ENCODE assay signal across 1 cellular context in the genomic region with DNA sequence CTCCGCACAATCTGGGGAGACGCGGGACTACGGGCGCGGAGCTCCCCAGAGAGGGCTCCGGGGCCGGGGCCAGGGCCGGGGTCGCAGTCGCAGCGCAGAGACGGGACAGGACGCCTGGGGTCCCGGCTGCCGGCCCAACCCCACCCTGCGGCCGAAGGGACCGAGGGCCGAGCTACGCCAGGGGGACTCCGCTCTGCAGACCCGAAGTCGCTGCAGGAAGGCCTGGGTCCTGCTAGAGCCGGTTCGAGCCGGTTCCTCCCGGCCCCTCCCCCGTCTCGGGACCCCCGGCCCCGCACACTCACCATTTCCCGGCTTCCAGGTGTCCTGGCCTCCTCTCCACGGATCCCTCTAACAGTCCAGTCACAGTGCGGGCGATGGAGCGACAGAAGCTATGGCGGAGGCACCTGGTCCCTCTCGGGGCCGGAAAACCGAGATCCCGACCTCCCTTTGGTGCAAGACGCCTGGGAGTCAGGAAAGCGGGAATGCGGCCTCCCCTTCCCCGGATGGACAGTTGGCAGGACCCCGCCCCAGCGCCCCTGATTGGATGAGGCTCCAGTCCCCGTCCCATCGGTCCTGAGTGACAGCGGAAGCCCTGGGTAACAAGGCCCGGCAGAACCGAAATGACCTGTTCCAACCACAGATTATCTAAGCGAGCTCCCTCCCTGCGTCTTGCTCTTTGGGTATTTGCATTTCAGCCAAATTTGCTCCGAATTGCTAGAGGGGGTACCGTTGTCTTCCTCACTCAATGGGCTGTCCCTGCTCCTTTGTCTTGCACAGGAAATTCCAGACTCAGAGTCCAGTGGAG.
A peak's percentile ranks its signal among the peaks of the same experiment; 100 is the strongest.
TF ChIP-seq lines count a peak whose summit lies in the region.

A gene (minus strand): TSS at position 481 of the 805 bp plus-strand sequence. CDS start 176 bp downstream, at position 305.

TF ChIP-seq in HepG2, 621 proteins besides CTCF, POLR2A, EP300 and RAD21 (continued from another document and continues in another):
- TF ChIP-seq, protein P1, sequence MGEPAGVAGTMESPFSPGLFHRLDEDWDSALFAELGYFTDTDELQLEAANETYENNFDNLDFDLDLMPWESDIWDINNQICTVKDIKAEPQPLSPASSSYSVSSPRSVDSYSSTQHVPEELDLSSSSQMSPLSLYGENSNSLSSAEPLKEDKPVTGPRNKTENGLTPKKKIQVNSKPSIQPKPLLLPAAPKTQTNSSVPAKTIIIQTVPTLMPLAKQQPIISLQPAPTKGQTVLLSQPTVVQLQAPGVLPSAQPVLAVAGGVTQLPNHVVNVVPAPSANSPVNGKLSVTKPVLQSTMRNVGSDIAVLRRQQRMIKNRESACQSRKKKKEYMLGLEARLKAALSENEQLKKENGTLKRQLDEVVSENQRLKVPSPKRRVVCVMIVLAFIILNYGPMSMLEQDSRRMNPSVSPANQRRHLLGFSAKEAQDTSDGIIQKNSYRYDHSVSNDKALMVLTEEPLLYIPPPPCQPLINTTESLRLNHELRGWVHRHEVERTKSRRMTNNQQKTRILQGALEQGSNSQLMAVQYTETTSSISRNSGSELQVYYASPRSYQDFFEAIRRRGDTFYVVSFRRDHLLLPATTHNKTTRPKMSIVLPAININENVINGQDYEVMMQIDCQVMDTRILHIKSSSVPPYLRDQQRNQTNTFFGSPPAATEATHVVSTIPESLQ (CRISPR knock-in tag; conservative IDR thresholded peaks at IDR 0.05): no peak
- TF ChIP-seq ZNF749 (CRISPR knock-in tag; IDR thresholded peaks at IDR 0.05; ENCODE audit: borderline replicate concordance) (0 out of 2 replicates have a peak, but pooled peaks have one; percentile 58), THYN1 (CRISPR knock-in tag; IDR thresholded peaks at IDR 0.05; ENCODE audit: borderline replicate concordance, low read depth) (no peak), MYC (CRISPR knock-in tag; IDR thresholded peaks at IDR 0.05; ENCODE audit: borderline replicate concordance) (0 out of 2 replicates have a peak, but pooled peaks have one; percentile 22), ARNT2 (CRISPR knock-in tag; IDR thresholded peaks at IDR 0.05; ENCODE audit: low read depth) (peak; percentile 80), ZNF619 (CRISPR knock-in tag; IDR thresholded peaks at IDR 0.05) (no peak), RXRA (CRISPR knock-in tag; IDR thresholded peaks at IDR 0.05) (no peak), ZNF30 (CRISPR knock-in tag; IDR thresholded peaks at IDR 0.05) (no peak), ZNF24 (IDR thresholded peaks at IDR 0.05) (no peak), MXI1 (IDR thresholded peaks at IDR 0.05; ENCODE audit: borderline replicate concordance, low read depth, low read length) (peak; percentile 63; the same call in 1 of the 3 replicates), EZH2 (conservative IDR thresholded peaks at IDR 0.05; ENCODE audit: low read depth, low read length) (no peak), ZNF747 (CRISPR knock-in tag; IDR thresholded peaks at IDR 0.05; ENCODE audit: borderline replicate concordance) (0 out of 2 replicates have a peak, but pooled peaks have one; percentile 32), ZNF780A (CRISPR knock-in tag; IDR thresholded peaks at IDR 0.05) (peak; percentile 52; the same call in 1 of the 2 replicates), ZNF75D (CRISPR knock-in tag; IDR thresholded peaks at IDR 0.05; ENCODE audit: borderline replicate concordance) (no peak), SETDB1 (CRISPR knock-in tag; IDR thresholded peaks at IDR 0.05; ENCODE audit: borderline replicate concordance) (no peak), ZSCAN29 (CRISPR knock-in tag; conservative IDR thresholded peaks at IDR 0.05) (no peak), SMARCE1 (IDR thresholded peaks at IDR 0.05; ENCODE audit: borderline replicate concordance) (no peak), HDAC6 (IDR thresholded peaks at IDR 0.05; ENCODE audit: low read depth, low read length) (no peak), ATF1 (CRISPR knock-in tag; IDR thresholded peaks at IDR 0.05) (no peak), NFE2 (CRISPR knock-in tag; IDR thresholded peaks at IDR 0.05) (no peak), KLF9 (CRISPR knock-in tag; IDR thresholded peaks at IDR 0.05; ENCODE audit: low read depth) (no peak), ZFP62 (CRISPR knock-in tag; IDR thresholded peaks at IDR 0.05) (no peak; the same call in 1 of the 2 replicates)
- TF ChIP-seq, protein P2, sequence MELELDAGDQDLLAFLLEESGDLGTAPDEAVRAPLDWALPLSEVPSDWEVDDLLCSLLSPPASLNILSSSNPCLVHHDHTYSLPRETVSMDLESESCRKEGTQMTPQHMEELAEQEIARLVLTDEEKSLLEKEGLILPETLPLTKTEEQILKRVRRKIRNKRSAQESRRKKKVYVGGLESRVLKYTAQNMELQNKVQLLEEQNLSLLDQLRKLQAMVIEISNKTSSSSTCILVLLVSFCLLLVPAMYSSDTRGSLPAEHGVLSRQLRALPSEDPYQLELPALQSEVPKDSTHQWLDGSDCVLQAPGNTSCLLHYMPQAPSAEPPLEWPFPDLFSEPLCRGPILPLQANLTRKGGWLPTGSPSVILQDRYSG (CRISPR knock-in tag; IDR thresholded peaks at IDR 0.05): no peak
- TF ChIP-seq, protein P3, sequence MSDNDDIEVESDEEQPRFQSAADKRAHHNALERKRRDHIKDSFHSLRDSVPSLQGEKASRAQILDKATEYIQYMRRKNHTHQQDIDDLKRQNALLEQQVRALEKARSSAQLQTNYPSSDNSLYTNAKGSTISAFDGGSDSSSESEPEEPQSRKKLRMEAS (IDR thresholded peaks at IDR 0.05): peak; percentile 56; the same call in 1 of the 2 replicates
- TF ChIP-seq, protein P4, sequence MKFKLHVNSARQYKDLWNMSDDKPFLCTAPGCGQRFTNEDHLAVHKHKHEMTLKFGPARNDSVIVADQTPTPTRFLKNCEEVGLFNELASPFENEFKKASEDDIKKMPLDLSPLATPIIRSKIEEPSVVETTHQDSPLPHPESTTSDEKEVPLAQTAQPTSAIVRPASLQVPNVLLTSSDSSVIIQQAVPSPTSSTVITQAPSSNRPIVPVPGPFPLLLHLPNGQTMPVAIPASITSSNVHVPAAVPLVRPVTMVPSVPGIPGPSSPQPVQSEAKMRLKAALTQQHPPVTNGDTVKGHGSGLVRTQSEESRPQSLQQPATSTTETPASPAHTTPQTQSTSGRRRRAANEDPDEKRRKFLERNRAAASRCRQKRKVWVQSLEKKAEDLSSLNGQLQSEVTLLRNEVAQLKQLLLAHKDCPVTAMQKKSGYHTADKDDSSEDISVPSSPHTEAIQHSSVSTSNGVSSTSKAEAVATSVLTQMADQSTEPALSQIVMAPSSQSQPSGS (CRISPR knock-in tag; IDR thresholded peaks at IDR 0.05): no peak
- TF ChIP-seq, protein P5, sequence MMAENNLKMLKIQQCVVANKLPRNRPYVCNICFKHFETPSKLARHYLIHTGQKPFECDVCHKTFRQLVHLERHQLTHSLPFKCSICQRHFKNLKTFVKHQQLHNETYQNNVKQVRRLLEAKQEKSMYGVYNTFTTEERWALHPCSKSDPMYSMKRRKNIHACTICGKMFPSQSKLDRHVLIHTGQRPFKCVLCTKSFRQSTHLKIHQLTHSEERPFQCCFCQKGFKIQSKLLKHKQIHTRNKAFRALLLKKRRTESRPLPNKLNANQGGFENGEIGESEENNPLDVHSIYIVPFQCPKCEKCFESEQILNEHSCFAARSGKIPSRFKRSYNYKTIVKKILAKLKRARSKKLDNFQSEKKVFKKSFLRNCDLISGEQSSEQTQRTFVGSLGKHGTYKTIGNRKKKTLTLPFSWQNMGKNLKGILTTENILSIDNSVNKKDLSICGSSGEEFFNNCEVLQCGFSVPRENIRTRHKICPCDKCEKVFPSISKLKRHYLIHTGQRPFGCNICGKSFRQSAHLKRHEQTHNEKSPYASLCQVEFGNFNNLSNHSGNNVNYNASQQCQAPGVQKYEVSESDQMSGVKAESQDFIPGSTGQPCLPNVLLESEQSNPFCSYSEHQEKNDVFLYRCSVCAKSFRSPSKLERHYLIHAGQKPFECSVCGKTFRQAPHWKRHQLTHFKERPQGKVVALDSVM (CRISPR knock-in tag; IDR thresholded peaks at IDR 0.05): peak; percentile 71
- TF ChIP-seq, protein P6, sequence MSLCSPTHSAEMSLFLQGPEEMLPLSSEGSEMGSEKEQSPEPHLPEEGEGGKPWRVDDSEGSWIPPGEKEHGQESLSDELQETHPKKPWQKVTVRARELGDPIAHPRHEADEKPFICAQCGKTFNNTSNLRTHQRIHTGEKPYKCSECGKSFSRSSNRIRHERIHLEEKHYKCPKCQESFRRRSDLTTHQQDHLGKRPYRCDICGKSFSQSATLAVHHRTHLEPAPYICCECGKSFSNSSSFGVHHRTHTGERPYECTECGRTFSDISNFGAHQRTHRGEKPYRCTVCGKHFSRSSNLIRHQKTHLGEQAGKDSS (CRISPR knock-in tag; IDR thresholded peaks at IDR 0.05; ENCODE audit: borderline replicate concordance, low read depth): peak; percentile 42; the same call in 1 of the 2 replicates
- TF ChIP-seq, protein P7, sequence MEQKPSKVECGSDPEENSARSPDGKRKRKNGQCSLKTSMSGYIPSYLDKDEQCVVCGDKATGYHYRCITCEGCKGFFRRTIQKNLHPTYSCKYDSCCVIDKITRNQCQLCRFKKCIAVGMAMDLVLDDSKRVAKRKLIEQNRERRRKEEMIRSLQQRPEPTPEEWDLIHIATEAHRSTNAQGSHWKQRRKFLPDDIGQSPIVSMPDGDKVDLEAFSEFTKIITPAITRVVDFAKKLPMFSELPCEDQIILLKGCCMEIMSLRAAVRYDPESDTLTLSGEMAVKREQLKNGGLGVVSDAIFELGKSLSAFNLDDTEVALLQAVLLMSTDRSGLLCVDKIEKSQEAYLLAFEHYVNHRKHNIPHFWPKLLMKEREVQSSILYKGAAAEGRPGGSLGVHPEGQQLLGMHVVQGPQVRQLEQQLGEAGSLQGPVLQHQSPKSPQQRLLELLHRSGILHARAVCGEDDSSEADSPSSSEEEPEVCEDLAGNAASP (CRISPR knock-in tag; IDR thresholded peaks at IDR 0.05; ENCODE audit: borderline replicate concordance): no peak
- TF ChIP-seq, protein P8, sequence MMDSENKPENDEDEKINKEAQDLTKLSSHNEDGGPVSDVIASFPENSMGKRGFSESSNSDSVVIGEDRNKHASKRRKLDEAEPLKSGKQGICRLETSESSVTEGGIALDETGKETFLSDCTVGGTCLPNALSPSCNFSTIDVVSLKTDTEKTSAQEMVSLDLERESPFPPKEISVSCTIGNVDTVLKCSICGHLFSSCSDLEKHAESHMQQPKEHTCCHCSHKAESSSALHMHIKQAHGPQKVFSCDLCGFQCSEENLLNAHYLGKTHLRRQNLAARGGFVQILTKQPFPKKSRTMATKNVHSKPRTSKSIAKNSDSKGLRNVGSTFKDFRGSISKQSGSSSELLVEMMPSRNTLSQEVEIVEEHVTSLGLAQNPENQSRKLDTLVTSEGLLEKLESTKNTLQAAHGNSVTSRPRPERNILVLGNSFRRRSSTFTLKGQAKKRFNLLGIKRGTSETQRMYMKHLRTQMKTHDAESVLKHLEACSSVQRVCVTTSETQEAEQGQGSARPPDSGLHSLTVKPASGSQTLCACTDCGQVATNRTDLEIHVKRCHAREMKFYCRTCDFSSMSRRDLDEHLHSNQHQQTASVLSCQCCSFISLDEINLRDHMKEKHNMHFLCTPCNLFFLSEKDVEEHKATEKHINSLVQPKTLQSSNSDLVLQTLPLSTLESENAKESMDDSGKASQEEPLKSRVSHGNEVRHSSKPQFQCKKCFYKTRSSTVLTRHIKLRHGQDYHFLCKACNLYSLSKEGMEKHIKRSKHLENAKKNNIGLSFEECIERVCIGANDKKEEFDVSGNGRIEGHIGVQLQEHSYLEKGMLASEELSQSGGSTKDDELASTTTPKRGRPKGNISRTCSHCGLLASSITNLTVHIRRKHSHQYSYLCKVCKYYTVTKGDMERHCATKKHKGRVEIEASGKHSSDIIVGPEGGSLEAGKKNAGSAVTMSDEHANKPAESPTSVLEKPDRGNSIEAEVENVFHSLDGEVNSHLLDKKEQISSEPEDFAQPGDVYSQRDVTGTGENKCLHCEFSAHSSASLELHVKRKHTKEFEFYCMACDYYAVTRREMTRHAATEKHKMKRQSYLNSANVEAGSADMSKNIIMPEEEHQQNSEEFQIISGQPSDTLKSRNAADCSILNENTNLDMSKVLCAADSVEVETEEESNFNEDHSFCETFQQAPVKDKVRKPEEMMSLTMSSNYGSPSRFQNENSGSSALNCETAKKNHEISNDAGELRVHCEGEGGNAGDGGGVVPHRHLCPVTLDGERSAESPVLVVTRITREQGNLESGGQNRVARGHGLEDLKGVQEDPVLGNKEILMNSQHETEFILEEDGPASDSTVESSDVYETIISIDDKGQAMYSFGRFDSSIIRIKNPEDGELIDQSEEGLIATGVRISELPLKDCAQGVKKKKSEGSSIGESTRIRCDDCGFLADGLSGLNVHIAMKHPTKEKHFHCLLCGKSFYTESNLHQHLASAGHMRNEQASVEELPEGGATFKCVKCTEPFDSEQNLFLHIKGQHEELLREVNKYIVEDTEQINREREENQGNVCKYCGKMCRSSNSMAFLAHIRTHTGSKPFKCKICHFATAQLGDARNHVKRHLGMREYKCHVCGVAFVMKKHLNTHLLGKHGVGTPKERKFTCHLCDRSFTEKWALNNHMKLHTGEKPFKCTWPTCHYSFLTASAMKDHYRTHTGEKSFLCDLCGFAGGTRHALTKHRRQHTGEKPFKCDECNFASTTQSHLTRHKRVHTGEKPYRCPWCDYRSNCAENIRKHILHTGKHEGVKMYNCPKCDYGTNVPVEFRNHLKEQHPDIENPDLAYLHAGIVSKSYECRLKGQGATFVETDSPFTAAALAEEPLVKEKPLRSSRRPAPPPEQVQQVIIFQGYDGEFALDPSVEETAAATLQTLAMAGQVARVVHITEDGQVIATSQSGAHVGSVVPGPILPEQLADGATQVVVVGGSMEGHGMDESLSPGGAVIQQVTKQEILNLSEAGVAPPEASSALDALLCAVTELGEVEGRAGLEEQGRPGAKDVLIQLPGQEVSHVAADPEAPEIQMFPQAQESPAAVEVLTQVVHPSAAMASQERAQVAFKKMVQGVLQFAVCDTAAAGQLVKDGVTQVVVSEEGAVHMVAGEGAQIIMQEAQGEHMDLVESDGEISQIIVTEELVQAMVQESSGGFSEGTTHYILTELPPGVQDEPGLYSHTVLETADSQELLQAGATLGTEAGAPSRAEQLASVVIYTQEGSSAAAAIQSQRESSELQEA (CRISPR knock-in tag; IDR thresholded peaks at IDR 0.05; ENCODE audit: not compliant biosample characterization): no peak
- TF ChIP-seq, protein P9, sequence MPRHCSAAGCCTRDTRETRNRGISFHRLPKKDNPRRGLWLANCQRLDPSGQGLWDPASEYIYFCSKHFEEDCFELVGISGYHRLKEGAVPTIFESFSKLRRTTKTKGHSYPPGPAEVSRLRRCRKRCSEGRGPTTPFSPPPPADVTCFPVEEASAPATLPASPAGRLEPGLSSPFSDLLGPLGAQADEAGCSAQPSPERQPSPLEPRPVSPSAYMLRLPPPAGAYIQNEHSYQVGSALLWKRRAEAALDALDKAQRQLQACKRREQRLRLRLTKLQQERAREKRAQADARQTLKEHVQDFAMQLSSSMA (CRISPR knock-in tag; IDR thresholded peaks at IDR 0.05): no peak
